In genomic region chr7:71883415-71883814, GRCh38 we compare ENCODE assay signal across 5 cellular contexts.
"Had no signal": no experiment of that assay in that cellular context is flagged by ENCODE, and none has a peak within 500 bp of the region (broad histone marks: within the 10 kb centered on the region; RNA-seq: fewer than 3 reads in every experiment).

No MANE protein-coding gene starts in this region.

- H3K4me3 ChIP-seq: K562 had no signal

- H3K27me3 Mint-ChIP-seq: IgD-negative memory B cell had no signal

- H3K27ac Mint-ChIP-seq: IgD-negative memory B cell had no signal

- ATAC-seq: HepG2, K562 had no signal

- H3K4me1 Mint-ChIP-seq: IgD-negative memory B cell had no signal

- H3K36me3 Mint-ChIP-seq: IgD-negative memory B cell had no signal

- H3K4me3 Mint-ChIP-seq: IgD-negative memory B cell had no signal

- DNase-seq: IMR-90, KBM-7 had no signal
